1 cellular context compared by ENCODE assay signal in the genomic region with DNA sequence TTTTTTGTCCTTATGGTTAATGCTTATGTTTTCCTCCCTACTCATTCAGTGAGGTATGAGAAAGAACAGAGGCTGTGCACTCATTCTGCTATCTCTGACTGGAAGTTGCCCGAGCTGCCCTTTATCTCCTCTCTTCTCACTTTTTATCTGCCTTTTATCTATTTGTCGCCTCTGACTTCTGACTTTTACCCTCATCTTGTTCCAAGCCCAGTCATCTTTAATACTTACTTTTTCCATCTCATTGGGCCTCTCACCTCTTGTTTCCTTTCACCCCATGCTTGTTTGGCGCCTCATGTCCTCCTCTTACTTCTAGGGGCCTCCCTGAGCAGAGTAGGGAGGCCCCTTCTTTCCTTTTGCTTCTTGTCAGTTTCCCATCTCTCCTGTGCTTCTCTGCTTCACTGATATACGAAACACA.
TF ChIP-seq lines count a peak whose summit lies in the region.

No MANE protein-coding gene starts in this region.

TF ChIP-seq in HCT116, 20 proteins besides CTCF, POLR2A, EP300 and RAD21 (continued from another document):
- TF ChIP-seq, protein P1, sequence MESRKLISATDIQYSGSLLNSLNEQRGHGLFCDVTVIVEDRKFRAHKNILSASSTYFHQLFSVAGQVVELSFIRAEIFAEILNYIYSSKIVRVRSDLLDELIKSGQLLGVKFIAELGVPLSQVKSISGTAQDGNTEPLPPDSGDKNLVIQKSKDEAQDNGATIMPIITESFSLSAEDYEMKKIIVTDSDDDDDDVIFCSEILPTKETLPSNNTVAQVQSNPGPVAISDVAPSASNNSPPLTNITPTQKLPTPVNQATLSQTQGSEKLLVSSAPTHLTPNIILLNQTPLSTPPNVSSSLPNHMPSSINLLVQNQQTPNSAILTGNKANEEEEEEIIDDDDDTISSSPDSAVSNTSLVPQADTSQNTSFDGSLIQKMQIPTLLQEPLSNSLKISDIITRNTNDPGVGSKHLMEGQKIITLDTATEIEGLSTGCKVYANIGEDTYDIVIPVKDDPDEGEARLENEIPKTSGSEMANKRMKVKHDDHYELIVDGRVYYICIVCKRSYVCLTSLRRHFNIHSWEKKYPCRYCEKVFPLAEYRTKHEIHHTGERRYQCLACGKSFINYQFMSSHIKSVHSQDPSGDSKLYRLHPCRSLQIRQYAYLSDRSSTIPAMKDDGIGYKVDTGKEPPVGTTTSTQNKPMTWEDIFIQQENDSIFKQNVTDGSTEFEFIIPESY (IDR thresholded peaks at IDR 0.05; ENCODE audit: extremely low read depth, insufficient replicate concordance, low read length): no peak
- TF ChIP-seq EZH2 (IDR thresholded peaks at IDR 0.05) (no peak), EGR1 (IDR thresholded peaks at IDR 0.05; ENCODE audit: low read depth) (no peak), EZH2phosphoT487 (IDR thresholded peaks at IDR 0.05; ENCODE audit: borderline replicate concordance) (no peak), MAX (IDR thresholded peaks at IDR 0.05) (no peak), CEBPB (IDR thresholded peaks at IDR 0.05; ENCODE audit: low read depth) (no peak)
